Comparison of ENCODE assay signal across 8 cellular contexts in genomic region chr20:48788486-48789072, GRCh38. TPM values are rescaled to one million over a fixed set of nuclear protein-coding genes. Genes with fewer than 3 reads are reported as not detected.
DNase-seq lines count a peak whose midpoint lies in the region; ATAC-seq and FAIRE-seq lines count a peak whose summit lies in the region.

No MANE protein-coding gene starts in this region.

- H3K27ac ChIP-seq in muscle layer of duodenum (ENCODE audit: low read length): peak overlapping the region; percentile 36

- H3K4me1 ChIP-seq in muscle layer of duodenum (ENCODE audit: control insufficient read depth in 1 of 2, insufficient read depth in 2 of 2, low read length in 2 of 2): peaks cover 10 to 15% of the 10 kb centered on the region in 2 donors

- peak; percentile 97 for FAIRE-seq in GM18507 (lab: Jason Lieb, UNC)

- no peaks in the 10 kb centered on the region for H3K9me3 ChIP-seq in muscle layer of duodenum (ENCODE audit: control insufficient read depth in 1 of 2, low read length in 2 of 2)

- no peak overlapping the region for H3K4me3 ChIP-seq in muscle layer of duodenum (ENCODE audit: low read depth in 1 of 2, low read length in 2 of 2)

- DNase-seq in GM18507 (ENCODE audit: extremely low spot score, insufficient read length, low read depth) (peak; percentile 44), MV-4-11 (lab: John Stamatoyannopoulos, UW) (peak; percentile 85), NCI-H1694 treated with DMSO at 0.1 percent for 48 hours (lab: John Stamatoyannopoulos, UW) (no peak), mesenteric fat pad (ENCODE audit: low spot score) (no peak), NCI-H2081 (lab: John Stamatoyannopoulos, UW) (no peak)
- DNase-seq in NK-92 treated with Interleukin-12 subunit alpha and Interleukin-12 subunit beta, amount 100 ng/mL, for 24 hours (lab: John Stamatoyannopoulos, UW): no peak

- no peaks in the 10 kb centered on the region for H3K27me3 ChIP-seq in muscle layer of duodenum (ENCODE audit: low read depth, low read length)

- H3K36me3 ChIP-seq in muscle layer of duodenum (ENCODE audit: control insufficient read depth in 1 of 2, insufficient read depth in 2 of 2, low read length in 2 of 2): no peaks in the 10 kb centered on the region

- ATAC-seq in GM21619 (IDR thresholded peaks at IDR 0.05; ENCODE audit: unreplicated experiment): peak; percentile 46

RNA-seq across cellular contexts. Expression of gene PREX1, which starts 39.2 kb away (rescaled TPM):
- total RNA-seq in mesenteric fat pad: 44.0 TPM

Comparison
In these comparisons a context has a peak if more than half of its experiments do, and no peak if none do; other contexts are left out.
1. DNase-seq: peak in GM18507 (single experiment) and MV-4-11 (single experiment); none in NCI-H1694 treated with DMSO at 0.1 percent for 48 hours (single experiment), NK-92 treated with Interleukin-12 subunit alpha and Interleukin-12 subunit beta, amount 100 ng/mL, for 24 hours (single experiment), mesenteric fat pad (single experiment) and NCI-H2081 (0 of 2).